Comparison of ENCODE assay signal across 15 cellular contexts in the genomic region with DNA sequence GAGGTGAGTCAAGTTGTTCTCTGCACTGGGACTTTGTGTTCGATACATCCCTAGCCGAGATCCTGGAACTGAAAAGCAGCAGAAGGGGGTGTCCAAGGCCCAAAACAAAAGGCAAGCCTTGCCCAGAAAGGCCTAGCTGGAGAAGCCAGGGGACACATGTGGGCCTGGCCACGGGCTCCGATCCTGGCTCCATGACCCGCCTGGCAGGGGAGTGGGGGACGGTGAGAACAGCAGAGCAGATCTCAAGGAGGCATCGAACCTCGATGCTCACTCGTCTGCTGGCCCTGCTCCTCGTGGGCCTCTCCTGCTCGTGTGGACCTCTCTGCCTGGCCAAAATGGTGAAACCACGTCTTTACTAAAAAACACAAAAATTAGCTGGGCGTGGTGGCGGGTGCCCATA. TPM values are rescaled to one million over a fixed set of nuclear protein-coding genes. Genes with fewer than 3 reads are reported as not detected.
A peak's percentile ranks its signal among the peaks of the same experiment; 100 is the strongest.
DNase-seq lines count a peak whose midpoint lies in the region; ATAC-seq and TF ChIP-seq lines count a peak whose summit lies in the region.
"Had no signal": no experiment of that assay in that cellular context is flagged by ENCODE, and none has a peak within 500 bp of the region (broad histone marks: within the 10 kb centered on the region; RNA-seq: fewer than 3 reads in every experiment).

No MANE protein-coding gene starts in this region.

- H3K27ac ChIP-seq in HCT116 (ENCODE audit: low read depth, low read length) (no peak overlapping the region), OCI-LY7 (ENCODE audit: low read depth, low read length, poor library complexity, severe bottlenecking) (no peak overlapping the region), osteoblast (ENCODE audit: low read depth, low read length) (no peak overlapping the region)
- H3K27ac ChIP-seq: A549 had no signal

- TF ChIP-seq POLR2A in HCT116 (IDR thresholded peaks at IDR 0.05; ENCODE audit: borderline replicate concordance, extremely low read depth, insufficient read depth, insufficient read length): no peak

- TF ChIP-seq RAD21 in HCT116 (IDR thresholded peaks at IDR 0.05; ENCODE audit: low read depth): no peak

- RAD21 ChIA-PET in HCT116 (lab: Charles Lee; ENCODE audit: low non-redundant PET in 1 of 2, low total read pairs in 2 of 2, uncharacterized antibody in 2 of 2, unreplicated experiment in 2 of 2): no interaction called here

- H3K9me2 ChIP-seq in HCT116 (ENCODE audit: insufficient read depth): no peaks in the 10 kb centered on the region
- no peaks in the 10 kb centered on the region for H3K9me2 ChIP-seq in OCI-LY7 (ENCODE audit: insufficient read depth, low read length)

- H3K79me2 ChIP-seq in HCT116 (ENCODE audit: insufficient read depth, low read length): peaks cover 45% of the 10 kb centered on the region
- peaks cover under 1% of the 10 kb centered on the region; the same call in 1 of the 2 replicates for H3K79me2 ChIP-seq in OCI-LY7 (ENCODE audit: insufficient read depth, low read depth, low read length)
- peaks cover 7% of the 10 kb centered on the region for H3K79me2 ChIP-seq in osteoblast (ENCODE audit: insufficient read depth, low read length)

- intact Hi-C loops in HCT116 (cut with micrococcal nuclease): no loop called here
- intact Hi-C loops in OCI-LY7 (cut with micrococcal nuclease; ENCODE audit: unreplicated experiment): no loop called here

- H2AFZ ChIP-seq in HCT116 (ENCODE audit: low read depth, low read length, poor library complexity, severe bottlenecking) (no peak overlapping the region), OCI-LY7 (ENCODE audit: low read length) (no peak overlapping the region), osteoblast (ENCODE audit: low read length) (no peak overlapping the region)
- H2AFZ ChIP-seq: GM23338 had no signal

- DNase-seq in HCT116 (ENCODE audit: low read depth, low spot score): no peak
- DNase-seq in OCI-LY7 (ENCODE audit: low spot score): no peak
- DNase-seq in medulla oblongata (ENCODE audit: extremely low spot score): peak; percentile 33
- peak; percentile 76 for DNase-seq in osteoblast (ENCODE audit: insufficient read length, low spot score, missing footprints)
- DNase-seq in nucleus accumbens (lab: John Stamatoyannopoulos, UW): no peak
- no peak for DNase-seq in activated effector memory CD4-positive, alpha-beta T cell treated with anti-CD3 and anti-CD28 coated beads, Interleukin-2, amount 50 U/mL, for 16 hours
- no peak for DNase-seq in pons (ENCODE audit: low spot score)
- DNase-seq: Caco-2, DND-41, GDM1, H7 had no signal

- POLR2A ChIA-PET in HCT116 (lab: Charles Lee): no interaction called here
- POLR2A ChIA-PET in OCI-LY7 (lab: Charles Lee): interaction anchor here (0.7 kb wide), 1 partner anchor 234 kb away, joined by 3 read pairs; no protein-coding TSS in a partner anchor

- TF ChIP-seq CTCF in HCT116 (IDR thresholded peaks at IDR 0.05 in 2 of 3, conservative IDR thresholded peaks at IDR 0.05 in 1 of 3; ENCODE audit: borderline replicate concordance in 1 of 3, insufficient read depth in 1 of 3, low read depth in 2 of 3, low read length in 2 of 3) (no peak), OCI-LY7 (conservative IDR thresholded peaks at IDR 0.05; ENCODE audit: low read length) (no peak), osteoblast (IDR thresholded peaks at IDR 0.05; ENCODE audit: extremely low read depth, low read depth, low read length) (no peak)

- H3K4me1 ChIP-seq in HCT116 (ENCODE audit: control insufficient read depth in 1 of 2, insufficient read depth in 2 of 2, low read length in 2 of 2) (no peaks in the 10 kb centered on the region), OCI-LY7 (ENCODE audit: insufficient read depth, low read length, poor library complexity, severe bottlenecking) (peaks cover 17% of the 10 kb centered on the region), osteoblast (ENCODE audit: insufficient read depth, low read length) (no peaks in the 10 kb centered on the region)
- H3K4me1 ChIP-seq: A549, Caco-2 had no signal

- H3K9me3 ChIP-seq in HCT116 (ENCODE audit: control insufficient read depth in 1 of 2, insufficient read depth in 1 of 2, low read depth in 1 of 2, low read length in 2 of 2) (no peaks in the 10 kb centered on the region), OCI-LY7 (ENCODE audit: low read length) (no peaks in the 10 kb centered on the region), osteoblast (ENCODE audit: low read depth, low read length) (no peaks in the 10 kb centered on the region)
- H3K9me3 ChIP-seq: A549, Caco-2 had no signal

- no peak for ATAC-seq in HCT116
- ATAC-seq: GM23338 had no signal

- H3K27me3 ChIP-seq in HCT116 (ENCODE audit: insufficient read depth, low read length): no peaks in the 10 kb centered on the region
- no peaks in the 10 kb centered on the region for H3K27me3 ChIP-seq in osteoblast (ENCODE audit: insufficient read depth, low read length)

- peaks cover 45 to 57% of the 10 kb centered on the region in 2 experiments for H3K36me3 ChIP-seq in HCT116 (ENCODE audit: control insufficient read depth in 1 of 2, insufficient read depth in 2 of 2, low read length in 2 of 2)
- H3K36me3 ChIP-seq in OCI-LY7 (ENCODE audit: insufficient read depth, low read length): peaks cover 82% of the 10 kb centered on the region
- peaks cover 46% of the 10 kb centered on the region for H3K36me3 ChIP-seq in osteoblast (ENCODE audit: insufficient read depth, low read length)

- CTCF ChIA-PET in HCT116 (lab: Charles Lee): no interaction called here
- CTCF ChIA-PET in OCI-LY7 (lab: Charles Lee; ENCODE audit: unreplicated experiment): no interaction called here

- H3K4me3 ChIP-seq in HCT116 (replicated peaks in 1 of 2; ENCODE audit: low read depth in 1 of 2, low read length in 2 of 2) (no peak overlapping the region), OCI-LY7 (ENCODE audit: low read depth, low read length, poor library complexity, severe bottlenecking) (no peak overlapping the region), osteoblast (ENCODE audit: insufficient read depth, low read length) (no peak overlapping the region)
- H3K4me3 ChIP-seq: A549, GM23338 had no signal

- H3K9ac ChIP-seq in HCT116 (ENCODE audit: low read length): no peak overlapping the region

- BruUV-seq in HCT116 (replicated peaks; lab: Mats Ljungman, UMichigan) (TSS peak; percentile 8), OCI-LY7 (replicated peaks; lab: Mats Ljungman, UMichigan) (TSS peak; percentile 25)

- H4K20me1 ChIP-seq in HCT116 (ENCODE audit: insufficient read depth) (no peaks in the 10 kb centered on the region), OCI-LY7 (ENCODE audit: insufficient read depth, low read length) (no peaks in the 10 kb centered on the region), osteoblast (ENCODE audit: insufficient read depth, low read length) (no peaks in the 10 kb centered on the region)

- no peak overlapping the region for H3K4me2 ChIP-seq in HCT116 (ENCODE audit: low read length)
- H3K4me2 ChIP-seq in OCI-LY7 (ENCODE audit: low read length): no peak overlapping the region
- H3K4me2 ChIP-seq in osteoblast (ENCODE audit: insufficient read depth, low read length): no peak overlapping the region
- H3K4me2 ChIP-seq: A549, GM23338 had no signal

TF ChIP-seq in HCT116, 20 proteins besides CTCF, POLR2A, EP300 and RAD21 (continues in another document):
- TF ChIP-seq ZFX (IDR thresholded peaks at IDR 0.05) (no peak), POLR2AphosphoS5 (IDR thresholded peaks at IDR 0.05; ENCODE audit: low read depth, low read length) (no peak), YY1 (IDR thresholded peaks at IDR 0.05; ENCODE audit: extremely low read depth, insufficient replicate concordance, low read depth, low read length) (no peak), JUND (IDR thresholded peaks at IDR 0.05) (no peak), SIN3A (IDR thresholded peaks at IDR 0.05; ENCODE audit: low read depth) (no peak)
- TF ChIP-seq, protein P1, sequence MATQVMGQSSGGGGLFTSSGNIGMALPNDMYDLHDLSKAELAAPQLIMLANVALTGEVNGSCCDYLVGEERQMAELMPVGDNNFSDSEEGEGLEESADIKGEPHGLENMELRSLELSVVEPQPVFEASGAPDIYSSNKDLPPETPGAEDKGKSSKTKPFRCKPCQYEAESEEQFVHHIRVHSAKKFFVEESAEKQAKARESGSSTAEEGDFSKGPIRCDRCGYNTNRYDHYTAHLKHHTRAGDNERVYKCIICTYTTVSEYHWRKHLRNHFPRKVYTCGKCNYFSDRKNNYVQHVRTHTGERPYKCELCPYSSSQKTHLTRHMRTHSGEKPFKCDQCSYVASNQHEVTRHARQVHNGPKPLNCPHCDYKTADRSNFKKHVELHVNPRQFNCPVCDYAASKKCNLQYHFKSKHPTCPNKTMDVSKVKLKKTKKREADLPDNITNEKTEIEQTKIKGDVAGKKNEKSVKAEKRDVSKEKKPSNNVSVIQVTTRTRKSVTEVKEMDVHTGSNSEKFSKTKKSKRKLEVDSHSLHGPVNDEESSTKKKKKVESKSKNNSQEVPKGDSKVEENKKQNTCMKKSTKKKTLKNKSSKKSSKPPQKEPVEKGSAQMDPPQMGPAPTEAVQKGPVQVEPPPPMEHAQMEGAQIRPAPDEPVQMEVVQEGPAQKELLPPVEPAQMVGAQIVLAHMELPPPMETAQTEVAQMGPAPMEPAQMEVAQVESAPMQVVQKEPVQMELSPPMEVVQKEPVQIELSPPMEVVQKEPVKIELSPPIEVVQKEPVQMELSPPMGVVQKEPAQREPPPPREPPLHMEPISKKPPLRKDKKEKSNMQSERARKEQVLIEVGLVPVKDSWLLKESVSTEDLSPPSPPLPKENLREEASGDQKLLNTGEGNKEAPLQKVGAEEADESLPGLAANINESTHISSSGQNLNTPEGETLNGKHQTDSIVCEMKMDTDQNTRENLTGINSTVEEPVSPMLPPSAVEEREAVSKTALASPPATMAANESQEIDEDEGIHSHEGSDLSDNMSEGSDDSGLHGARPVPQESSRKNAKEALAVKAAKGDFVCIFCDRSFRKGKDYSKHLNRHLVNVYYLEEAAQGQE (IDR thresholded peaks at IDR 0.05; ENCODE audit: low read depth): no peak

RNA-seq across cellular contexts. Expression of a gene that starts 8.9 kb away (rescaled TPM):
- 60.8 TPM for total RNA-seq in HCT116 (2021; ENCODE audit: unreplicated experiment)
- 47.1 and 51.9 TPM in 2 replicates for polyA plus RNA-seq in HCT116 (2012)
- total RNA-seq in OCI-LY7 (2014; rRNA removed; shearing (Covaris generic)): 71.5 and 82.1 TPM in 2 replicates
- total RNA-seq in OCI-LY7 (2022): 83.3 and 93.0 TPM in 2 replicates
- total RNA-seq in osteoblast: 6.9 and 7.4 TPM in 2 replicates

RNA-seq across cellular contexts. Expression of a gene that starts 21.8 kb away (rescaled TPM):
- total RNA-seq in HCT116 (2021; ENCODE audit: unreplicated experiment): 26.5 TPM
- polyA plus RNA-seq in HCT116 (2012): 13.4 and 16.8 TPM in 2 replicates
- total RNA-seq in OCI-LY7 (2014; rRNA removed; shearing (Covaris generic)): 89.3 and 110 TPM in 2 replicates
- total RNA-seq in OCI-LY7 (2022): 48.0 and 56.0 TPM in 2 replicates
- total RNA-seq in osteoblast: 3.5 and 5.1 TPM in 2 replicates

RNA-seq across cellular contexts. Expression of a gene that starts 33.0 kb away (rescaled TPM):
- 0.30 TPM for total RNA-seq in HCT116 (2021; ENCODE audit: unreplicated experiment)
- polyA plus RNA-seq in HCT116 (2012): 0.17 TPM in 1 of 2 replicates, not detected in the other
- 2.3 and 4.8 TPM in 2 replicates for total RNA-seq in OCI-LY7 (2014; rRNA removed; shearing (Covaris generic))
- total RNA-seq in OCI-LY7 (2022): 1.5 and 1.7 TPM in 2 replicates
- total RNA-seq in osteoblast: under 0.01 and 0.36 TPM in 2 replicates
- total RNA-seq: CD8-positive, alpha-beta memory T cell; HT-29 had no signal
- polyA plus RNA-seq: A549; CD8-positive, alpha-beta memory T cell had no signal

RNA-seq across cellular contexts. Expression of a gene that starts 36.8 kb away (rescaled TPM):
- total RNA-seq in HCT116 (2021; ENCODE audit: unreplicated experiment) (24.6 TPM), OCI-LY7 (2022) (29.9 and 34.7 TPM in 2 replicates), osteoblast (15.9 and 16.6 TPM in 2 replicates)
- polyA plus RNA-seq in HCT116 (2012): 8.2 and 8.4 TPM in 2 replicates
- 19.8 and 23.4 TPM in 2 replicates for total RNA-seq in OCI-LY7 (2014; rRNA removed; shearing (Covaris generic))

Comparison
In these comparisons a context has a peak if more than half of its experiments do, and no peak if none do; other contexts are left out.
1. DNase-seq: peak in medulla oblongata (single experiment) and osteoblast (single experiment); none in HCT116 (single experiment), OCI-LY7 (single experiment), nucleus accumbens (0 of 56), activated effector memory CD4-positive, alpha-beta T cell treated with anti-CD3 and anti-CD28 coated beads, Interleukin-2, amount 50 U/mL, for 16 hours (single experiment) and pons (single experiment).